8 cellular contexts compared by ENCODE assay signal in the genomic region with DNA sequence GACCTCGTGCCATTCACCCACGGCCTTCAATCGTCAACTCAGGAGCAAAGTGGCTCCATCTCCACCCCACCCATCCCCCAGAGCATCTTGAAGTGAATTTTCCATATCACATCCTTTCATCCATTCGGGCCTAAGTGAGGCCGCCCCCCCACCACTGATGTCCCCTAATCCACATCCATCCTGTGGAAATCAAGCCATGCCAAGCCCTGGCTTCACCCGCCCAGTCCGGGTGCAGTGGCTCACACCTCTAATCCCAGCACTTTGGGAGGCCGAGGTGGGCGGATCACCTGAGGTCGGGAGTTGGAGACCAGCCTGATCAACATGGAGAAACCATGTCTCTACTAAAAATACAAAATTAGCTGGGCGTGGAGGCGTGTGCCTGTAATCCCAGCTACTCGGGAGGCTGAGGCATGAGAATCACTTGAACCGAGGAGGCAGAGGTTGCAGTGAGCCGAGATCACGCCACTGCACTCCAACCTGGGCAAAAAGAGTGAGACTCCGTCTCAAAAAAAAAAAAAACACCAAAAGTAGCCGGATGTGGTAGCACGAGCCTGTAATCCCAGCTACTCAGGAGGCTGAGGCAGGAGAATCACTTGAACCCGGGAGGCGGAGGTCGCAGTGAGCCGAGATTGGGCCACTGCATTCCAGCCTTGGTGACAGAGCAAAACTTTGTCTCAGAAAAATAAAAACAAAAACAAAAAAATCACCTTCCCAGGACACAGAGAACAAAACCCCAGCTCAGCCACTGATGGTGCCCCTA.
DNase-seq lines count a peak whose midpoint lies in the region; ATAC-seq and TF ChIP-seq lines count a peak whose summit lies in the region.
"Not testable (repeated sequence)": the region's sequence is repeated elsewhere in the genome, so short reads cannot be mapped to it uniquely, and the experiment has no call there.

No MANE protein-coding gene starts in this region.

- H3K9me3 ChIP-seq in BE2C; right cardiac atrium (ENCODE audit: control insufficient read depth, low read length); lower lobe of right lung; aorta (ENCODE audit: control insufficient read depth, low read length): not testable (repeated sequence)

- 92% methylated on average over 23 of the region's 23 CpGs for WGBS in right cardiac atrium
- 91 to 93% methylated on average over 23 of the region's 23 CpGs for WGBS in aorta, 2 donors

- ATAC-seq in Right ventricle myocardium superior (ENCODE audit: poor library complexity); right cardiac atrium; lower lobe of right lung; aorta (ENCODE audit: low FRiP score): not testable (repeated sequence)

- H3K9me3 Mint-ChIP-seq in activated naive CD4-positive, alpha-beta T cell treated with anti-CD3 and anti-CD28 coated beads, Interleukin-2, amount 50 U/mL, for 24 hours = not testable (repeated sequence)

- DNase-seq in BE2C (peak; percentile 3), H7 (peak; percentile 30), Right ventricle myocardium superior (peak; percentile 25), right cardiac atrium (peak; percentile 6 to 42 (median 14)), lower lobe of right lung (peak; percentile 21), posterior vena cava (ENCODE audit: low spot score) (peak; percentile 76), aorta (peak; percentile 22 to 29)

- H3K4me3 ChIP-seq in BE2C (ENCODE audit: low read depth, low read length); H7 (ENCODE audit: insufficient read depth, low read depth, low read length); right cardiac atrium (ENCODE audit: low read length); lower lobe of right lung; aorta (ENCODE audit: low read length in 2 of 2): not testable (repeated sequence)

- peaks cover 29% of the 10 kb centered on the region for H3K27me3 ChIP-seq in BE2C
- not testable (repeated sequence) for H3K27me3 ChIP-seq in H7 (ENCODE audit: control insufficient read depth, insufficient read depth, low read length); right cardiac atrium (ENCODE audit: control insufficient read depth, insufficient read depth); aorta (ENCODE audit: control insufficient read depth in 1 of 2, insufficient read depth in 2 of 2, low read length in 1 of 2)
- peaks cover 22% of the 10 kb centered on the region for H3K27me3 ChIP-seq in lower lobe of right lung (ENCODE audit: low read depth)

- not testable (repeated sequence) for TF ChIP-seq CTCF in BE2C (IDR thresholded peaks at IDR 0.05; ENCODE audit: low read depth, low read length); lower lobe of right lung (IDR thresholded peaks at IDR 0.05)

- intact Hi-C loops in Right ventricle myocardium superior (cut with DNase I); right cardiac atrium (cut with DNase I); lower lobe of right lung (cut with DNase I); posterior vena cava (cut with DNase I); aorta (cut with DNase I): not testable (repeated sequence)

- H3K4me3 Mint-ChIP-seq in activated naive CD4-positive, alpha-beta T cell treated with anti-CD3 and anti-CD28 coated beads, Interleukin-2, amount 50 U/mL, for 24 hours = not testable (repeated sequence)

- not testable (repeated sequence) for H3K27ac ChIP-seq in right cardiac atrium (ENCODE audit: low read length); lower lobe of right lung; aorta (ENCODE audit: low read depth in 1 of 2, low read length in 2 of 2)

- H3K36me3 ChIP-seq in BE2C; H7 (replicated peaks; ENCODE audit: control insufficient read depth, insufficient read depth, low read length); lower lobe of right lung; aorta (ENCODE audit: control insufficient read depth in 1 of 2, insufficient read depth in 2 of 2, low read length in 1 of 2): not testable (repeated sequence)

- H3K27me3 Mint-ChIP-seq in activated naive CD4-positive, alpha-beta T cell treated with anti-CD3 and anti-CD28 coated beads, Interleukin-2, amount 50 U/mL, for 24 hours = not testable (repeated sequence)

- not testable (repeated sequence) for H3K4me1 ChIP-seq in BE2C; right cardiac atrium (ENCODE audit: control insufficient read depth, insufficient read depth, low read length); lower lobe of right lung; aorta (ENCODE audit: control insufficient read depth in 1 of 2, insufficient read depth in 2 of 2, low read length in 2 of 2)

- peak overlapping the region; percentile 23 for H3K27ac Mint-ChIP-seq in activated naive CD4-positive, alpha-beta T cell treated with anti-CD3 and anti-CD28 coated beads, Interleukin-2, amount 50 U/mL, for 24 hours

- H3K4me1 Mint-ChIP-seq in activated naive CD4-positive, alpha-beta T cell treated with anti-CD3 and anti-CD28 coated beads, Interleukin-2, amount 50 U/mL, for 24 hours = peaks cover 11% of the 10 kb centered on the region

- H3K36me3 Mint-ChIP-seq in activated naive CD4-positive, alpha-beta T cell treated with anti-CD3 and anti-CD28 coated beads, Interleukin-2, amount 50 U/mL, for 24 hours = not testable (repeated sequence)

Comparison
In these comparisons a context has a peak if more than half of its experiments do, and no peak if none do; other contexts are left out.
1. DNase-seq: peak in every context shown above with its lines; median percentile 76 in posterior vena cava; 30 in H7; 26 in aorta; 25 in Right ventricle myocardium superior; 21 in lower lobe of right lung; 14 in right cardiac atrium; 3 in BE2C.